ENCODE assay signal across 13 cellular contexts in the genomic region with DNA sequence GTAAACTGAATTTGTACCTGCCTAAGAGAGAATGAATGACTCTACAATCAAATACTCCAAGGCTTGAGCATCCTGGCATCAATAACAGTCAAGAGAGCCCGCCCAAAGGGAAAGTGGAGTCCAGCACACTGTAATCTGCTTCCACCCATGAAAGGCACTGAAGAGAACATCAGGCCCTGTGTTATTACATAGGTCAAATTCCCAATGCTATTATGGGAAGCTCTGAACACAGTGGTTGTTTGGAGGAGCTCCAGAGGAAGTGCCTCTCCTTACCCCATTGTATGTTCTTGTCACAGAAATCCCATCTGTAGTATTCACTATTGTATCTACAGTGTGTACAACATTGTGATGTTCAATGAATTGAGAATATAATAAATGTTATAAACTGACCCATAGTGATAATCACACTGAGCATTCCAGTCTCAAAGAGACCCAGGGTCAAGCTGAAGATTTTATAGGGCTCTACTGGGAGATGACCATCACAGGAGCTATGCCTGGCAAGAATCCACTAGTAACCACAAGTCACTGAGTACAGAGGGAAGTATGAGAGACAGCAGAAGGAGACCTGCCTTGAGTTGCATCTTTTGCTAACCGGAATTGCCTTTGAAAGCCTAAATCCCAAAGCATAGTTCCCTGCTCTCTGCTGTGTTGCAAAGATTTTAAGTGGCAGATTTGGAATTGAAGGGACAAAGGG.
DNase-seq lines count a peak whose midpoint lies in the region; ATAC-seq, FAIRE-seq and TF ChIP-seq lines count a peak whose summit lies in the region.
"Had no signal": no experiment of that assay in that cellular context is flagged by ENCODE, and none has a peak within 500 bp of the region (broad histone marks: within the 10 kb centered on the region; RNA-seq: fewer than 3 reads in every experiment).

No MANE protein-coding gene starts in this region.

- H3K4me2 ChIP-seq in IMR-90 (ENCODE audit: low read depth, low read length) (peak overlapping the region; percentile 64; the same call in 1 of the 2 replicates), HepG2 (ENCODE audit: low read depth, low read length) (no peak overlapping the region)

- no peaks in the 10 kb centered on the region for H3K79me1 ChIP-seq in IMR-90 (ENCODE audit: low read depth in 1 of 2, low read length in 2 of 2)

- H3K23ac ChIP-seq in IMR-90 (ENCODE audit: low read depth, low read length) = no peak overlapping the region

- in situ Hi-C loops in IMR-90 (cut with MboI; ENCODE audit: low sequenced_read_pairs) (no loop called here), HepG2 (cut with HindIII; ENCODE audit: extremely low pct_ligation_motif_present, low pct_unique_long_range_greater_than_20kb) (no loop called here)

- H3K9ac ChIP-seq in IMR-90 (ENCODE audit: low read depth, low read length) = no peak overlapping the region
- H3K9ac ChIP-seq in HepG2 (ENCODE audit: insufficient read depth, low read depth, low read length) = no peak overlapping the region

- peak overlapping the region; percentile 87 for H3K18ac ChIP-seq in IMR-90 (ENCODE audit: low read depth, low read length)

- TF ChIP-seq CTCF in IMR-90 (conservative IDR thresholded peaks at IDR 0.05; ENCODE audit: low read depth, low read length) = no peak
- no peak for TF ChIP-seq CTCF in cardiac fibroblast (IDR thresholded peaks at IDR 0.05; ENCODE audit: low read depth, low read length)
- TF ChIP-seq CTCF in omental fat pad (IDR thresholded peaks at IDR 0.05) = no peak
- no peak for TF ChIP-seq CTCF in HepG2 (CRISPR knock-in tag; IDR thresholded peaks at IDR 0.05)

- H2AK5ac ChIP-seq in IMR-90 (ENCODE audit: low read depth, low read length) = peak overlapping the region; percentile 74; the same call in 1 of the 2 replicates

- H3K9me1 ChIP-seq in IMR-90 (ENCODE audit: insufficient read depth, low read length) = 0 out of 2 replicates have a peak, but pooled peaks cover 3% of the 10 kb centered on the region

- peak overlapping the region; percentile 72 for H2BK5ac ChIP-seq in IMR-90 (ENCODE audit: low read depth, low read length, poor library complexity, severe bottlenecking)

- no peak overlapping the region for H3K4me3 ChIP-seq in IMR-90 (ENCODE audit: insufficient read depth, low read depth, low read length)
- H3K4me3 ChIP-seq in cardiac fibroblast (replicated peaks in 1 of 2; ENCODE audit: low read depth in 2 of 2, low read length in 2 of 2) = no peak overlapping the region
- H3K4me3 ChIP-seq in HepG2 (replicated peaks in 1 of 3; ENCODE audit: insufficient read depth in 1 of 3, low read depth in 2 of 3, low read length in 3 of 3) = no peak overlapping the region

- H4K8ac ChIP-seq in IMR-90 (ENCODE audit: low read depth in 2 of 2, low read length in 2 of 2) = peak overlapping the region in 1 of 2 experiments; percentile 58; a peak in 2 of 4 replicates

- H3K27me3 ChIP-seq in IMR-90 (ENCODE audit: control insufficient read depth, insufficient read depth, low read length) (no peaks in the 10 kb centered on the region), HepG2 (ENCODE audit: control insufficient read depth in 1 of 2, insufficient read depth in 2 of 2, low read length in 2 of 2) (no peaks in the 10 kb centered on the region)

- no peak overlapping the region for H3K14ac ChIP-seq in IMR-90 (replicated peaks; ENCODE audit: low read depth, low read length)

- peaks cover 19% of the 10 kb centered on the region for H3K4me1 ChIP-seq in IMR-90 (ENCODE audit: control insufficient read depth, insufficient read depth, low read length)
- H3K4me1 ChIP-seq in HepG2 (ENCODE audit: insufficient read depth, low read length) = peaks cover 15% of the 10 kb centered on the region

- H4K20me1 ChIP-seq in IMR-90 (ENCODE audit: insufficient read depth, low read length) (no peaks in the 10 kb centered on the region), HepG2 (ENCODE audit: insufficient read depth, low read length) (no peaks in the 10 kb centered on the region)

- TF ChIP-seq EP300 in HepG2 (IDR thresholded peaks at IDR 0.05; ENCODE audit: low read depth in 2 of 2, low read length in 2 of 2) (no peak), HepG2 (CRISPR knock-in tag; IDR thresholded peaks at IDR 0.05; ENCODE audit: borderline replicate concordance) (no peak)

- H3K9me3 ChIP-seq in IMR-90 (ENCODE audit: control insufficient read depth, insufficient read depth, low read length) = no peaks in the 10 kb centered on the region
- H3K9me3 ChIP-seq in HepG2 (ENCODE audit: low read length) = no peaks in the 10 kb centered on the region

- TF ChIP-seq POLR2A in IMR-90 (IDR thresholded peaks at IDR 0.05; ENCODE audit: low read depth, low read length) (no peak), HepG2 (IDR thresholded peaks at IDR 0.05; ENCODE audit: insufficient read depth in 1 of 2, low read depth in 2 of 2, low read length in 2 of 2) (no peak)

- peak overlapping the region; percentile 23 for H3K4ac ChIP-seq in IMR-90 (ENCODE audit: low read depth, low read length)

- intact Hi-C loops in IMR-90 (cut with micrococcal nuclease) = loop anchor here (10.0 kb wide), 1 partner anchor 133 kb away; no protein-coding TSS in a partner anchor
- intact Hi-C loops in HepG2 (cut with micrococcal nuclease; ENCODE audit: unreplicated experiment) = no loop called here

- peak overlapping the region; percentile 12 for H2BK120ac ChIP-seq in IMR-90 (ENCODE audit: low read depth, low read length)

- dilution Hi-C loops in IMR-90 (cut with HindIII; ENCODE audit: low sequenced_read_pairs, unreplicated experiment) = no loop called here

- H3K27ac ChIP-seq in IMR-90 (ENCODE audit: insufficient read depth, low read length) = peak overlapping the region; percentile 13; the same call in 1 of the 2 replicates
- no peak overlapping the region for H3K27ac ChIP-seq in HepG2 (ENCODE audit: extremely low read length, insufficient read depth, low read length)

- H2BK15ac ChIP-seq in IMR-90 (ENCODE audit: low read depth, low read length) = peak overlapping the region; percentile 57; the same call in 2 of the 3 replicates

- ATAC-seq in IMR-90 (ENCODE audit: low read depth) (peak; percentile 78), omental fat pad (ENCODE audit: low FRiP score) (peak; percentile 48), HepG2 (no peak), GM18909 (IDR thresholded peaks at IDR 0.05; ENCODE audit: poor library complexity, unreplicated experiment) (no peak)
- ATAC-seq: CD8-positive, alpha-beta T cell had no signal

- BruUV-seq in IMR-90 (replicated peaks; lab: Mats Ljungman, UMichigan) (no TSS peak), HepG2 (replicated peaks; lab: Mats Ljungman, UMichigan) (no TSS peak)

- H3K36me3 ChIP-seq in IMR-90 (ENCODE audit: control insufficient read depth, insufficient read depth, low read length) (no peaks in the 10 kb centered on the region), HepG2 (replicated peaks in 1 of 2; ENCODE audit: control insufficient read depth in 1 of 2, insufficient read depth in 2 of 2, low read length in 2 of 2) (no peaks in the 10 kb centered on the region)

- TF ChIP-seq RAD21 in IMR-90 (IDR thresholded peaks at IDR 0.05; ENCODE audit: low read length) (no peak), HepG2 (CRISPR knock-in tag; IDR thresholded peaks at IDR 0.05) (no peak)

- no peak for FAIRE-seq in HepG2 (lab: Jason Lieb, UNC)
- FAIRE-seq: endothelial cell of umbilical vein had no signal

- H3K56ac ChIP-seq in IMR-90 (ENCODE audit: extremely low read depth, insufficient read depth, low read length) = peak overlapping the region; percentile 23; the same call in 1 of the 2 replicates

- peak overlapping the region; percentile 26 for H4K91ac ChIP-seq in IMR-90 (ENCODE audit: insufficient read depth, low read depth, low read length)

- H2BK20ac ChIP-seq in IMR-90 (ENCODE audit: low read depth, low read length) = peak overlapping the region; percentile 54

- no CpG with 5 or more reads among the region's 2 CpGs for WGBS in IMR-90 (ENCODE audit: extremely low coverage in 2 of 2, insufficient read length in 1 of 2), 2 experiments
- WGBS in HepG2 (ENCODE audit: low lambda C conversion rate) = 2% methylated on average over 2 of the region's 2 CpGs

- peak overlapping the region; percentile 67 for H4K5ac ChIP-seq in IMR-90 (ENCODE audit: low read depth, low read length)

- no peaks in the 10 kb centered on the region for H3K79me2 ChIP-seq in HepG2 (ENCODE audit: insufficient read depth, low read length)

- DNase-seq in AG20443 (ENCODE audit: low spot score) (peak; percentile 66), IMR-90 (peak; percentile 92), cardiac fibroblast (ENCODE audit: low read depth in 2 of 2) (peak; percentile 65 to 90), omental fat pad (ENCODE audit: low spot score) (no peak), HepG2 (ENCODE audit: low spot score) (no peak), activated gamma-delta T cell (lab: John Stamatoyannopoulos, UW) (no peak), NOMO-1 treated with dmso at 0.1 percent for 144 hours (lab: John Stamatoyannopoulos, UW; ENCODE audit: unreplicated experiment) (no peak)
- DNase-seq: activated CD4-positive, alpha-beta T cell treated with anti-CD3 and anti-CD28 coated beads for 4 hours; CD8-positive, alpha-beta T cell; NCI-H2029 treated with DMSO at 0.1 percent for 48 hours; stimulated activated CD4-positive, alpha-beta T cell treated with anti-CD3 and anti-CD28 coated beads, Interleukin-4, amount 100 ng/mL, for 4 hours had no signal

- peak overlapping the region; percentile 8 for H2AFZ ChIP-seq in IMR-90 (replicated peaks; ENCODE audit: low read length, poor library complexity)
- H2AFZ ChIP-seq in HepG2 (ENCODE audit: low read length) = no peak overlapping the region

- CTCF ChIA-PET in IMR-90 (lab: Yijun Ruan, JAX) = interaction anchor here (1.2 kb wide), 1 partner anchor 152 kb away, joined by 3 read pairs; no protein-coding TSS in a partner anchor
- CTCF ChIA-PET in HepG2 (lab: Yijun Ruan, JAX; ENCODE audit: low intra/inter-chr PET ratio, low total read pairs) = no interaction called here

- H2AK9ac ChIP-seq in IMR-90 (replicated peaks; ENCODE audit: low read depth, low read length, poor library complexity) = no peak overlapping the region

- POLR2A ChIA-PET in IMR-90 (lab: Charles Lee; ENCODE audit: unreplicated experiment) = no interaction called here
- POLR2A ChIA-PET in HepG2 (lab: Yijun Ruan, JAX) = no interaction called here

TF ChIP-seq in IMR-90, 13 proteins besides CTCF, POLR2A, EP300 and RAD21:
- TF ChIP-seq FOS (IDR thresholded peaks at IDR 0.05; ENCODE audit: low read depth, low read length) (no peak), MAFK (IDR thresholded peaks at IDR 0.05; ENCODE audit: low read depth, low read length) (no peak), RCOR1 (IDR thresholded peaks at IDR 0.05; ENCODE audit: insufficient replicate concordance, low read length) (peak; percentile 68), CHD1 (IDR thresholded peaks at IDR 0.05; ENCODE audit: low read depth, low read length) (no peak), MXI1 (IDR thresholded peaks at IDR 0.05; ENCODE audit: borderline replicate concordance, low read depth, low read length) (no peak)

TF ChIP-seq in HepG2, 621 proteins besides CTCF, POLR2A, EP300 and RAD21 (continues in another document):
- no peak for TF ChIP-seq SRF (IDR thresholded peaks at IDR 0.05; ENCODE audit: low read depth, low read length)

Comparison
In these comparisons a context has a peak if more than half of its experiments do, and no peak if none do; other contexts are left out.
1. DNase-seq: peak in AG20443 (single experiment), IMR-90 (single experiment) and cardiac fibroblast (2 of 2); none in omental fat pad (single experiment), HepG2 (single experiment), activated gamma-delta T cell (single experiment) and NOMO-1 treated with dmso at 0.1 percent for 144 hours (single experiment).
2. ATAC-seq: peak in IMR-90 (single experiment) and omental fat pad (single experiment); none in HepG2 (single experiment) and GM18909 (single experiment).